In genomic region chrX:136910565-136911040, GRCh38 we compare ENCODE assay signal across 8 cellular contexts. TPM values are rescaled to one million over a fixed set of nuclear protein-coding genes. Genes with fewer than 3 reads are reported as not detected.
DNase-seq lines count a peak whose midpoint lies in the region; ATAC-seq, FAIRE-seq and TF ChIP-seq lines count a peak whose summit lies in the region.

No MANE protein-coding gene starts in this region.

- H3K27me3 ChIP-seq in MG63 = no peaks in the 10 kb centered on the region
- no peaks in the 10 kb centered on the region for H3K27me3 ChIP-seq in H1 (replicated peaks in 1 of 4; ENCODE audit: control insufficient read depth in 3 of 4, extremely low read depth in 1 of 4, insufficient read depth in 3 of 4, low read length in 3 of 4)
- H3K27me3 ChIP-seq in pancreas = no peaks in the 10 kb centered on the region
- no peaks in the 10 kb centered on the region for H3K27me3 ChIP-seq in prostate gland (replicated peaks; ENCODE audit: insufficient read depth)

- H3K9ac ChIP-seq in H1 (replicated peaks in 1 of 4; ENCODE audit: extremely low read depth in 1 of 4, low read depth in 3 of 4, low read length in 3 of 4) = no peak overlapping the region; a peak in 1 of 7 replicates

- H2BK20ac ChIP-seq in H1 (ENCODE audit: low read length) = no peak overlapping the region

- no peak overlapping the region for H2BK12ac ChIP-seq in H1 (ENCODE audit: low read depth, low read length)

- TF ChIP-seq RAD21 in H1 (IDR thresholded peaks at IDR 0.05 in 1 of 2, conservative IDR thresholded peaks at IDR 0.05 in 1 of 2; ENCODE audit: low read depth in 2 of 2, low read length in 2 of 2) = no peak

- H2AFZ ChIP-seq in H1 (ENCODE audit: low read length) = 0 out of 2 replicates have a peak overlapping the region, but pooled peaks have one; percentile 94

- H3K27me3 Mint-ChIP-seq in Calu3 (ENCODE audit: unreplicated experiment) = no peaks in the 10 kb centered on the region

- peak overlapping the region; percentile 87 for H3K27ac Mint-ChIP-seq in Calu3 (ENCODE audit: unreplicated experiment)

- no peak for ATAC-seq in pancreas

- H3K9me3 ChIP-seq in MG63 (no peaks in the 10 kb centered on the region), H1 (ENCODE audit: insufficient read depth in 2 of 2, low read depth in 1 of 2, low read length in 1 of 2) (no peaks in the 10 kb centered on the region), pancreas (no peaks in the 10 kb centered on the region), prostate gland (no peaks in the 10 kb centered on the region)

- H3K36me3 ChIP-seq in MG63 (no peaks in the 10 kb centered on the region), H1 (ENCODE audit: control insufficient read depth in 2 of 4, insufficient read depth in 4 of 4, low read length in 3 of 4) (no peaks in the 10 kb centered on the region), pancreas (no peaks in the 10 kb centered on the region), prostate gland (no peaks in the 10 kb centered on the region)

- H2AK5ac ChIP-seq in H1 (ENCODE audit: low read depth, low read length) = no peak overlapping the region

- no peak for TF ChIP-seq EP300 in H1 (IDR thresholded peaks at IDR 0.05; ENCODE audit: borderline replicate concordance in 1 of 2, low read depth in 2 of 2, low read length in 2 of 2)

- peak overlapping the region; percentile 92; the same call in 1 of the 2 replicates for H2BK15ac ChIP-seq in H1 (ENCODE audit: low read length)

- H3K27ac ChIP-seq in H1 (ENCODE audit: low read depth, low read length) (no peak overlapping the region), pancreas (peak overlapping the region in 1 of 4 donors; percentile 79), prostate gland (no peak overlapping the region)

- H3K56ac ChIP-seq in H1 (replicated peaks; ENCODE audit: insufficient read length, low read depth, low read length) = no peak overlapping the region

- no peak overlapping the region for H4K8ac ChIP-seq in H1 (ENCODE audit: extremely low read depth, insufficient read depth, low read length)

- peaks cover 17% of the 10 kb centered on the region for H3K4me1 Mint-ChIP-seq in Calu3 (ENCODE audit: low read depth, unreplicated experiment)

- H3K14ac ChIP-seq in H1 (ENCODE audit: insufficient read length) = no peak overlapping the region

- POLR2A ChIA-PET in H1 (lab: Charles Lee; ENCODE audit: partially characterized antibody) = interaction anchor here (0.8 to 4.6 kb wide), 2 partner anchors 14 to 31 kb away, joined by 3 to 46 read pairs; partner anchors contain the start of gene RBMX

- H3K9me3 Mint-ChIP-seq in Calu3 (ENCODE audit: low read depth, unreplicated experiment) = no peaks in the 10 kb centered on the region

- intact Hi-C loops in Calu3 (cut with micrococcal nuclease; ENCODE audit: unreplicated experiment) (no loop called here), pancreas (cut with DNase I) (no loop called here), prostate gland (cut with DNase I) (no loop called here)

- H3K79me2 ChIP-seq in H1 (ENCODE audit: control insufficient read depth in 1 of 2, insufficient read depth in 2 of 2, low read length in 2 of 2) = no peaks in the 10 kb centered on the region

- H4K20me1 ChIP-seq in H1 (replicated peaks in 1 of 2; ENCODE audit: control insufficient read depth in 1 of 2, insufficient read depth in 2 of 2, low read length in 2 of 2) = no peaks in the 10 kb centered on the region

- TSS peak; percentile 40 for BruUV-seq in Calu3 (replicated peaks; lab: Mats Ljungman, UMichigan)

- peaks cover 23% of the 10 kb centered on the region for H3K36me3 Mint-ChIP-seq in Calu3 (ENCODE audit: insufficient read depth, unreplicated experiment)

- no peak overlapping the region for H2BK5ac ChIP-seq in H1 (ENCODE audit: low read depth, low read length)

- no peak for DNase-seq in Calu3
- no peak for DNase-seq in MG63
- DNase-seq in H1 (ENCODE audit: low read depth in 1 of 2, low spot score in 2 of 2) = no peak
- no peak for DNase-seq in pancreas
- no peak for DNase-seq in A172 (ENCODE audit: low spot score)
- DNase-seq in COR-L47 (lab: John Stamatoyannopoulos, UW) = no peak
- DNase-seq in prostate gland (ENCODE audit: low spot score) = no peak
- DNase-seq in OCI-M1 (lab: John Stamatoyannopoulos, UW) = no peak

- peak overlapping the region; percentile 72 to 83 for H3K4me2 ChIP-seq in H1 (ENCODE audit: insufficient read depth in 1 of 2, low read depth in 2 of 2, low read length in 2 of 2)

- H3K23ac ChIP-seq in H1 (ENCODE audit: insufficient read length) = no peak overlapping the region

- H3K79me1 ChIP-seq in H1 (ENCODE audit: low read depth, low read length) = no peaks in the 10 kb centered on the region

- peak overlapping the region; percentile 67 for H3K4me3 ChIP-seq in MG63
- peak overlapping the region in 3 of 4 experiments; percentile 83 to 95 (median 95); a peak in 3 of 8 replicates for H3K4me3 ChIP-seq in H1 (ENCODE audit: extremely low read depth in 1 of 4, insufficient read depth in 2 of 4, low read depth in 3 of 4, low read length in 4 of 4)
- peak overlapping the region in 2 of 4 donors; percentile 47 to 63 for H3K4me3 ChIP-seq in pancreas
- no peak overlapping the region for H3K4me3 ChIP-seq in prostate gland

- peaks cover 3% of the 10 kb centered on the region; the same call in 1 of the 2 replicates for H3K23me2 ChIP-seq in H1 (ENCODE audit: low read depth, low read length)

- peak overlapping the region; percentile 32; the same call in 1 of the 2 replicates for H3K18ac ChIP-seq in H1 (ENCODE audit: extremely low read depth, low read length)

- no peak overlapping the region for H3K4ac ChIP-seq in H1 (replicated peaks; ENCODE audit: insufficient read length, low read depth, low read length)

- H4K5ac ChIP-seq in H1 (ENCODE audit: insufficient read length, low read depth, low read length) = no peak overlapping the region

- peak overlapping the region; percentile 72 for H4K91ac ChIP-seq in H1 (replicated peaks; ENCODE audit: insufficient read length, low read length)

- no peak for TF ChIP-seq POLR2A in H1 (IDR thresholded peaks at IDR 0.05; ENCODE audit: control extremely low read depth in 1 of 2, low read depth in 2 of 2, low read length in 2 of 2)
- TF ChIP-seq POLR2A in prostate gland (IDR thresholded peaks at IDR 0.05) = no peak

- TF ChIP-seq CTCF in Calu3 (IDR thresholded peaks at IDR 0.05; ENCODE audit: unreplicated experiment) = no peak
- TF ChIP-seq CTCF in H1 (IDR thresholded peaks at IDR 0.05; ENCODE audit: control extremely low read depth in 1 of 3, insufficient read depth in 1 of 3, low read depth in 1 of 3, low read length in 3 of 3) = no peak
- TF ChIP-seq CTCF in pancreas (IDR thresholded peaks at IDR 0.05) = no peak
- TF ChIP-seq CTCF in prostate gland (IDR thresholded peaks at IDR 0.05) = no peak

- FAIRE-seq in H1 (lab: Jason Lieb, UNC) (peak; percentile 32), pancreas (lab: Jason Lieb, UNC) (peak; percentile 23)

- H3K4me1 ChIP-seq in H1 (replicated peaks in 1 of 4; ENCODE audit: control insufficient read depth in 3 of 4, insufficient read depth in 4 of 4, low read length in 3 of 4) (no peaks in the 10 kb centered on the region; a peak in 1 of 7 replicates), pancreas (no peaks in the 10 kb centered on the region), prostate gland (replicated peaks) (no peaks in the 10 kb centered on the region)

- CTCF ChIA-PET in Calu3 (lab: Charles Lee) (interaction anchor here (0.6 kb wide), 1 partner anchor 44 kb away, joined by 3 read pairs; no protein-coding TSS in a partner anchor), H1 (lab: Charles Lee; ENCODE audit: partially characterized antibody) (no interaction called here)

- H3K4me3 Mint-ChIP-seq in Calu3 (ENCODE audit: low read depth, unreplicated experiment) = peak overlapping the region; percentile 95

- 28% methylated on average over 4 of the region's 4 CpGs; no CpG with 5 or more reads in 1 of the 2 experiments for WGBS in H1 (ENCODE audit: extremely low coverage in 1 of 2, insufficient coverage in 1 of 2, insufficient read length in 1 of 2, insufficient replicate concordance in 2 of 2, low coverage in 1 of 2, low lambda C conversion rate in 2 of 2, missing lambda C conversion rate in 1 of 2), 2 experiments
- 6 to 35% methylated on average over 4 of the region's 4 CpGs for WGBS in pancreas, 2 donors
- 4% methylated on average over 4 of the region's 4 CpGs for WGBS in prostate gland

- no peak overlapping the region for H2BK120ac ChIP-seq in H1 (replicated peaks; ENCODE audit: low read depth, low read length)

TF ChIP-seq in H1, 55 proteins besides CTCF, POLR2A, EP300 and RAD21:
- TF ChIP-seq TEAD4 (IDR thresholded peaks at IDR 0.05; ENCODE audit: low read depth, low read length) (no peak), NANOG (IDR thresholded peaks at IDR 0.05; ENCODE audit: insufficient read depth, low read depth, low read length, poor library complexity, severe bottlenecking) (no peak), RBBP5 (IDR thresholded peaks at IDR 0.05; ENCODE audit: borderline replicate concordance, low read depth, low read length) (no peak), SIX5 (IDR thresholded peaks at IDR 0.05; ENCODE audit: low read depth, low read length) (no peak), ZNF274 (IDR thresholded peaks at IDR 0.05; ENCODE audit: borderline replicate concordance, extremely low read depth, low read length) (no peak)
- TF ChIP-seq, protein P1, sequence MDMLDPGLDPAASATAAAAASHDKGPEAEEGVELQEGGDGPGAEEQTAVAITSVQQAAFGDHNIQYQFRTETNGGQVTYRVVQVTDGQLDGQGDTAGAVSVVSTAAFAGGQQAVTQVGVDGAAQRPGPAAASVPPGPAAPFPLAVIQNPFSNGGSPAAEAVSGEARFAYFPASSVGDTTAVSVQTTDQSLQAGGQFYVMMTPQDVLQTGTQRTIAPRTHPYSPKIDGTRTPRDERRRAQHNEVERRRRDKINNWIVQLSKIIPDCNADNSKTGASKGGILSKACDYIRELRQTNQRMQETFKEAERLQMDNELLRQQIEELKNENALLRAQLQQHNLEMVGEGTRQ (IDR thresholded peaks at IDR 0.05; ENCODE audit: low read length) = no peak
TF ChIP-seq in H1: peak in this region for 0.

RNA-seq across cellular contexts. Expression of gene RBMX, which starts 30.1 kb away (rescaled TPM):
- total RNA-seq in Calu3 (2022) = 225 and 252 TPM in 2 replicates
- 335 and 466 TPM in 2 replicates for total RNA-seq in MG63 (2014; rRNA removed; shearing (Covaris generic); ENCODE audit: low replicate concordance)
- total RNA-seq in H1 (2021; fragmentation: NEBNext Ultra II Directional; extraction: Animal tissue kit (Norgen Biotek cat#: 25700)) = 458 and 476 TPM in 2 replicates
- polyA plus RNA-seq in H1 (2011; rRNA removed) = 162 and 213 TPM in 2 replicates
- 246 TPM for polyA plus RNA-seq in H1 (2011; cell fraction: cytosol; rRNA removed)
- polyA plus RNA-seq in H1 (2011; cell fraction: nucleus; rRNA removed) = 179 TPM
- polyA plus RNA-seq in H1 (2012, experiment 1 of 2) = 312 to 403 TPM (median 368 TPM) in 4 replicates
- 147 TPM for polyA plus RNA-seq in H1 (2012, experiment 2 of 2)
- 348 TPM for polyA plus RNA-seq in H1 (2013, experiment 1 of 2)
- 334 TPM for polyA plus RNA-seq in H1 (2013, experiment 2 of 2)
- 283 and 360 TPM in 2 replicates for polyA minus RNA-seq in H1 (2011; rRNA and poly(A)+ RNA removed)
- polyA minus RNA-seq in H1 (2011; cell fraction: cytosol; rRNA and poly(A)+ RNA removed) = 193 TPM
- 204 TPM for polyA minus RNA-seq in H1 (2011; cell fraction: nucleus; rRNA and poly(A)+ RNA removed)
- 100 to 1,000 TPM in 2 of 6 donors, 10 to 100 TPM in 4; 71.7 to 129 (median 81.8) TPM for total RNA-seq in pancreas
- 10 to 100 TPM; 45.3 to 86.6 TPM for polyA plus RNA-seq in pancreas
- total RNA-seq in A172 (2014; rRNA removed; shearing (Covaris generic)) = 388 and 528 TPM in 2 replicates
- total RNA-seq in prostate gland = 100 to 1,000 TPM; 191 to 295 TPM

Comparison
In these comparisons a context has a peak if more than half of its experiments do, and no peak if none do; other contexts are left out.
1. H3K4me3 ChIP-seq: peak in MG63 (single experiment) and H1 (3 of 4); none in prostate gland (0 of 2).